In the genomic region with DNA sequence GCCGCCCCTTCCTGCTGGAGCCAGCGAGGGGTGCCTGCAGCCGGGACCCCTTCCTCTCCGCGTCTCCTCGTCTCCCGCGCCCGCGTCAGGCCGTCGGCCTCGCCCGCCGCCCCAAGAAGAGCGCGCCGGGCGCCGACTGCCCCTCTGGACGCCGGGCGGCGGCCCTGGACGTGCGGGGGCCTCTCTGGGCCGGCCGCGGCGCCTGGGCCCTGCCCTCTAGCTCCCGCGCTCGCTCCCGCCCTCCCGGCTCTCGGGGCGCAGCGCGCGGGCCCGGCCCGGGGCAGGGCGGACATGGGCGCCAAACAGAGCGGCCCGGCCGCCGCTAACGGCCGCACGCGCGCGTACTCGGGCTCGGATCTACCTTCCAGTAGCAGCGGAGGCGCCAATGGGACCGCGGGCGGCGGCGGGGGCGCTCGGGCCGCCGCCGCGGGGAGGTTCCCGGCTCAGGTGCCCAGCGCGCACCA, we compare ENCODE assay signal across 8 cellular contexts. TPM values are rescaled to one million over a fixed set of nuclear protein-coding genes. Genes with fewer than 3 reads are reported as not detected.
DNase-seq lines count a peak whose midpoint lies in the region; ATAC-seq and TF ChIP-seq lines count a peak whose summit lies in the region.

No MANE protein-coding gene starts in this region.

- H3K4me3 Mint-ChIP-seq in chondrocyte (ENCODE audit: unreplicated experiment) = peak overlapping the region; percentile 75
- H3K4me3 Mint-ChIP-seq in stimulated activated naive B cell treated with anti-CD40 and anti-IgM and Interleukin-4, amounts not matched to agents 10 μg/mL and 1 μg/mL and 100 μg/mL, for 72 hours = peak overlapping the region; percentile 92 to 96

- intact Hi-C loops in lower leg skin (cut with DNase I; ENCODE audit: low total_unique reads) = loop anchor here (5.0 kb wide), 1 partner anchor 217 kb away; the partner anchor contains the start of gene GGCT

- peaks cover 23% of the 10 kb centered on the region for H3K4me1 Mint-ChIP-seq in chondrocyte (ENCODE audit: low read depth)
- H3K4me1 Mint-ChIP-seq in stimulated activated naive B cell treated with anti-CD40 and anti-IgM and Interleukin-4, amounts not matched to agents 10 μg/mL and 1 μg/mL and 100 μg/mL, for 72 hours = peaks cover 31 to 50% of the 10 kb centered on the region in 2 donors

- WGBS in lower leg skin, 2 donors = 0% methylated on average over 11 of the region's 72 CpGs; no CpG with 5 or more reads in 1 of the 2 donors

- TF ChIP-seq POLR2A in lower leg skin (IDR thresholded peaks at IDR 0.05) = no peak

- H3K9me3 Mint-ChIP-seq in chondrocyte (ENCODE audit: low read depth) = no peaks in the 10 kb centered on the region
- peaks cover 0 to 2% of the 10 kb centered on the region in 2 donors for H3K9me3 Mint-ChIP-seq in stimulated activated naive B cell treated with anti-CD40 and anti-IgM and Interleukin-4, amounts not matched to agents 10 μg/mL and 1 μg/mL and 100 μg/mL, for 72 hours

- H3K4me3 ChIP-seq in AG10803 (ENCODE audit: low read length) = peak overlapping the region; percentile 76
- H3K4me3 ChIP-seq in WI38 (ENCODE audit: low read depth, low read length) = peak overlapping the region; percentile 62
- peak overlapping the region; percentile 78 for H3K4me3 ChIP-seq in lower leg skin (ENCODE audit: low read depth, poor library complexity, severe bottlenecking)

- peak overlapping the region; percentile 82 for H3K27ac Mint-ChIP-seq in chondrocyte (ENCODE audit: unreplicated experiment)
- peak overlapping the region; percentile 95 for H3K27ac Mint-ChIP-seq in stimulated activated naive B cell treated with anti-CD40 and anti-IgM and Interleukin-4, amounts not matched to agents 10 μg/mL and 1 μg/mL and 100 μg/mL, for 72 hours

- peak; percentile 35 for DNase-seq in AG10803 (ENCODE audit: low read depth)
- no peak for DNase-seq in chondrocyte (ENCODE audit: low spot score)
- DNase-seq in lower leg skin (ENCODE audit: low spot score in 2 of 2) = no peak
- DNase-seq in stimulated activated naive B cell treated with anti-CD40 and anti-IgM and Interleukin-4, amounts not matched to agents 10 μg/mL and 1 μg/mL and 100 μg/mL, for 72 hours = no peak
- no peak for DNase-seq in superior temporal gyrus (ENCODE audit: extremely low spot score)

- no peaks in the 10 kb centered on the region for H3K27me3 Mint-ChIP-seq in chondrocyte (ENCODE audit: low read depth)
- H3K27me3 Mint-ChIP-seq in stimulated activated naive B cell treated with anti-CD40 and anti-IgM and Interleukin-4, amounts not matched to agents 10 μg/mL and 1 μg/mL and 100 μg/mL, for 72 hours = no peaks in the 10 kb centered on the region

- TF ChIP-seq CTCF in AG10803 (conservative IDR thresholded peaks at IDR 0.05; ENCODE audit: low read length) (no peak), WI38 (IDR thresholded peaks at IDR 0.05; ENCODE audit: low read depth, low read length) (no peak), chondrocyte (IDR thresholded peaks at IDR 0.05) (no peak), lower leg skin (IDR thresholded peaks at IDR 0.05) (no peak)

- H3K36me3 Mint-ChIP-seq in chondrocyte (ENCODE audit: low read depth) = no peaks in the 10 kb centered on the region
- peaks cover 10 to 11% of the 10 kb centered on the region in 2 donors for H3K36me3 Mint-ChIP-seq in stimulated activated naive B cell treated with anti-CD40 and anti-IgM and Interleukin-4, amounts not matched to agents 10 μg/mL and 1 μg/mL and 100 μg/mL, for 72 hours

- peak; percentile 21 for ATAC-seq in GM19328 (IDR thresholded peaks at IDR 0.05; ENCODE audit: unreplicated experiment)
- ATAC-seq in HG03354 (IDR thresholded peaks at IDR 0.05; ENCODE audit: poor library complexity, severe bottlenecking, unreplicated experiment) = peak; percentile 27
- ATAC-seq in stimulated activated naive B cell treated with anti-CD40 and anti-IgM and Interleukin-4, amounts not matched to agents 10 μg/mL and 1 μg/mL and 100 μg/mL, for 72 hours (replicated peaks) = peak; percentile 12 to 19

RNA-seq across cellular contexts. Expression of gene ZNRF2, which starts 0.7 kb away (rescaled TPM):
- 4.8 to 5.3 TPM (median 5.1 TPM) in 3 replicates for total RNA-seq in chondrocyte
- 10 to 100 TPM; 32.9 to 43.1 (median 35.4) TPM for total RNA-seq in lower leg skin
